27 cellular contexts compared by ENCODE assay signal in genomic region chr10:100807241-100808050, GRCh38.
DNase-seq lines count a peak whose midpoint lies in the region; ATAC-seq, FAIRE-seq and TF ChIP-seq lines count a peak whose summit lies in the region.
"Had no signal": no experiment of that assay in that cellular context is flagged by ENCODE, and none has a peak within 500 bp of the region (broad histone marks: within the 10 kb centered on the region; RNA-seq: fewer than 3 reads in every experiment).

No MANE protein-coding gene starts in this region.

- ATAC-seq in GM21381 (IDR thresholded peaks at IDR 0.05; ENCODE audit: unreplicated experiment) = no peak
- ATAC-seq in activated CD8-positive, alpha-beta T cell treated with anti-CD3 and anti-CD28 coated beads, Interleukin-2, amount 10 ng/mL, durations not matched to agents 7 days and 5 days = no peak
- ATAC-seq: CD8-positive, alpha-beta T cell; HCT116; K562; Right ventricle myocardium inferior; SK-N-SH treated with all-trans-retinoic acid at 6 μM for 48 hours had no signal

- H3K9me3 Mint-ChIP-seq in glutamatergic neuron (ENCODE audit: unreplicated experiment) (peaks cover 2% of the 10 kb centered on the region), nephron progenitor cell (no peaks in the 10 kb centered on the region)
- H3K9me3 Mint-ChIP-seq in activated CD8-positive, alpha-beta T cell treated with anti-CD3 and anti-CD28 coated beads, Interleukin-2, amount 10 ng/mL, durations not matched to agents 7 days and 5 days (ENCODE audit: insufficient read depth) = no peaks in the 10 kb centered on the region
- H3K9me3 Mint-ChIP-seq: CD8-positive, alpha-beta T cell had no signal

- TF ChIP-seq CTCF in glutamatergic neuron (IDR thresholded peaks at IDR 0.05; ENCODE audit: partially characterized antibody, unreplicated experiment) = no peak
- no peak for TF ChIP-seq CTCF in nephron progenitor cell (IDR thresholded peaks at IDR 0.05)

- H3K4me3 Mint-ChIP-seq in glutamatergic neuron (ENCODE audit: unreplicated experiment) (no peak overlapping the region), nephron progenitor cell (peak overlapping the region; percentile 56)
- H3K4me3 Mint-ChIP-seq in activated CD8-positive, alpha-beta T cell treated with anti-CD3 and anti-CD28 coated beads, Interleukin-2, amount 10 ng/mL, durations not matched to agents 7 days and 5 days = no peak overlapping the region
- H3K4me3 Mint-ChIP-seq: CD8-positive, alpha-beta T cell had no signal

- DNase-seq in HTR-8/SVneo (ENCODE audit: insufficient read length, low spot score) (no peak), glutamatergic neuron (peak; percentile 10), nephron progenitor cell (no peak), retina (peak; percentile 26), cerebellum (ENCODE audit: low spot score) (no peak), NOMO-1 treated with DMSO at 0.1 percent for 48 hours (lab: John Stamatoyannopoulos, UW; ENCODE audit: unreplicated experiment) (no peak)
- no peak for DNase-seq in activated CD8-positive, alpha-beta T cell treated with anti-CD3 and anti-CD28 coated beads, Interleukin-2, amount 10 ng/mL, durations not matched to agents 7 days and 5 days
- DNase-seq: AML-193; C1 segment of cervical spinal cord; Caco-2; CD8-positive, alpha-beta T cell; Kasumi-1; NCI-H1092 treated with DMSO at 0.1 percent for 48 hours; NCI-H1436; NCI-H187; NCI-H2171 treated with DMSO at 0.1 percent for 48 hours; NCI-H524 treated with DMSO at 0.1 percent for 48 hours; NCI-H774; PC-9; SJCRH30 had no signal

- POLR2A ChIA-PET in activated CD8-positive, alpha-beta T cell treated with anti-CD3 and anti-CD28 coated beads, Interleukin-2, amount 10 ng/mL, durations not matched to agents 7 days and 5 days (lab: Charles Lee) = no interaction called here

- peaks cover 10% of the 10 kb centered on the region for H3K4me1 Mint-ChIP-seq in glutamatergic neuron (ENCODE audit: low read depth, unreplicated experiment)
- H3K4me1 Mint-ChIP-seq in nephron progenitor cell = peaks cover 97% of the 10 kb centered on the region
- no peaks in the 10 kb centered on the region for H3K4me1 Mint-ChIP-seq in activated CD8-positive, alpha-beta T cell treated with anti-CD3 and anti-CD28 coated beads, Interleukin-2, amount 10 ng/mL, durations not matched to agents 7 days and 5 days (ENCODE audit: low read depth)

- no peaks in the 10 kb centered on the region for H3K36me3 Mint-ChIP-seq in glutamatergic neuron (ENCODE audit: unreplicated experiment)
- peaks cover 60% of the 10 kb centered on the region for H3K36me3 Mint-ChIP-seq in nephron progenitor cell (ENCODE audit: low read depth)
- no peaks in the 10 kb centered on the region for H3K36me3 Mint-ChIP-seq in activated CD8-positive, alpha-beta T cell treated with anti-CD3 and anti-CD28 coated beads, Interleukin-2, amount 10 ng/mL, durations not matched to agents 7 days and 5 days (ENCODE audit: low read depth)
- H3K36me3 Mint-ChIP-seq: CD8-positive, alpha-beta T cell had no signal

- H3K27ac Mint-ChIP-seq in glutamatergic neuron (ENCODE audit: unreplicated experiment) (no peak overlapping the region), nephron progenitor cell (peak overlapping the region; percentile 57)
- H3K27ac Mint-ChIP-seq in activated CD8-positive, alpha-beta T cell treated with anti-CD3 and anti-CD28 coated beads, Interleukin-2, amount 10 ng/mL, durations not matched to agents 7 days and 5 days = no peak overlapping the region
- H3K27ac Mint-ChIP-seq: CD8-positive, alpha-beta T cell had no signal

- peak; percentile 69 for FAIRE-seq in HTR-8/SVneo (lab: Jason Lieb, UNC)
- FAIRE-seq: A204.1, G401.6, K562 had no signal

- H3K27me3 Mint-ChIP-seq in glutamatergic neuron (ENCODE audit: unreplicated experiment) (peaks cover 7% of the 10 kb centered on the region), nephron progenitor cell (ENCODE audit: low read depth, poor library complexity) (peaks cover 19% of the 10 kb centered on the region)
- H3K27me3 Mint-ChIP-seq in activated CD8-positive, alpha-beta T cell treated with anti-CD3 and anti-CD28 coated beads, Interleukin-2, amount 10 ng/mL, durations not matched to agents 7 days and 5 days (ENCODE audit: low read depth) = peaks cover 54% of the 10 kb centered on the region

- CTCF ChIA-PET in activated CD8-positive, alpha-beta T cell treated with anti-CD3 and anti-CD28 coated beads, Interleukin-2, amount 10 ng/mL, durations not matched to agents 7 days and 5 days (lab: Charles Lee) = no interaction called here

Comparison
In these comparisons a context has a peak if more than half of its experiments do, and no peak if none do; other contexts are left out.
1. DNase-seq: peak in glutamatergic neuron (single experiment) and retina (single experiment); none in HTR-8/SVneo (single experiment), nephron progenitor cell (single experiment), cerebellum (single experiment), NOMO-1 treated with DMSO at 0.1 percent for 48 hours (single experiment) and activated CD8-positive, alpha-beta T cell treated with anti-CD3 and anti-CD28 coated beads, Interleukin-2, amount 10 ng/mL, durations not matched to agents 7 days and 5 days (single experiment).